7 cellular contexts compared by ENCODE assay signal in genomic region chrX:305781-306613, GRCh38. TPM values are rescaled to one million over a fixed set of nuclear protein-coding genes. Genes with fewer than 3 reads are reported as not detected.
DNase-seq lines count a peak whose midpoint lies in the region; ATAC-seq, FAIRE-seq and TF ChIP-seq lines count a peak whose summit lies in the region.
"Not testable (repeated sequence)": the region's sequence is repeated elsewhere in the genome, so short reads cannot be mapped to it uniquely, and the experiment has no call there.

No MANE protein-coding gene starts in this region.

- H3K27ac ChIP-seq in RWPE2 (ENCODE audit: poor library complexity, severe bottlenecking); lower lobe of right lung; sigmoid colon: not testable (repeated sequence)

- H3K27me3 Mint-ChIP-seq in effector memory CD8-positive, alpha-beta T cell = not testable (repeated sequence)

- H3K4me1 ChIP-seq in RWPE2 (ENCODE audit: insufficient read depth, poor library complexity, severe bottlenecking); lower lobe of right lung; sigmoid colon: not testable (repeated sequence)

- not testable (repeated sequence) for TF ChIP-seq POLR2A in sigmoid colon (IDR thresholded peaks at IDR 0.05)

- TF ChIP-seq CTCF in RWPE2 (IDR thresholded peaks at IDR 0.05; ENCODE audit: poor library complexity, severe bottlenecking); lower lobe of right lung (IDR thresholded peaks at IDR 0.05); sigmoid colon (IDR thresholded peaks at IDR 0.05): not testable (repeated sequence)

- H3K4me3 Mint-ChIP-seq in effector memory CD8-positive, alpha-beta T cell = not testable (repeated sequence)

- not testable (repeated sequence) for H3K27me3 ChIP-seq in RWPE2 (ENCODE audit: insufficient read depth, poor library complexity, severe bottlenecking); lower lobe of right lung (ENCODE audit: low read depth); sigmoid colon

- WGBS in sigmoid colon, 2 donors = 98% methylated on average over 12 of the region's 12 CpGs

- H3K4me1 Mint-ChIP-seq in effector memory CD8-positive, alpha-beta T cell (ENCODE audit: low read depth in 2 of 2) = not testable (repeated sequence)

- FAIRE-seq in GM18507 (lab: Jason Lieb, UNC) = peak; percentile 15

- H3K27ac Mint-ChIP-seq in effector memory CD8-positive, alpha-beta T cell = peak overlapping the region; percentile 49 to 73

- intact Hi-C loops in left ventricle myocardium superior (cut with micrococcal nuclease); lower lobe of right lung (cut with DNase I); sigmoid colon (cut with DNase I): not testable (repeated sequence)

- TF ChIP-seq EP300 in sigmoid colon (IDR thresholded peaks at IDR 0.05) = not testable (repeated sequence)

- DNase-seq in GM18507 (ENCODE audit: extremely low spot score, insufficient read length, low read depth) = not testable (repeated sequence)
- DNase-seq in RWPE2 (ENCODE audit: low spot score) = peak; percentile 47
- DNase-seq in activated CD8-positive, alpha-beta memory T cell treated with anti-CD3 and anti-CD28 coated beads, Interleukin-2, amount 50 U/mL, for 4 hours = peak; percentile 13
- peak in 1 of 3 experiments; percentile 36 for DNase-seq in effector memory CD8-positive, alpha-beta T cell
- DNase-seq in left ventricle myocardium superior = peak; percentile 15
- DNase-seq in lower lobe of right lung = peak; percentile 43
- DNase-seq in sigmoid colon = peak; percentile 43

- ATAC-seq in RWPE2 (ENCODE audit: low read depth); effector memory CD8-positive, alpha-beta T cell (replicated peaks); left ventricle myocardium superior; lower lobe of right lung: not testable (repeated sequence)

- H3K9me3 Mint-ChIP-seq in effector memory CD8-positive, alpha-beta T cell = not testable (repeated sequence)

- H3K4me3 ChIP-seq in RWPE2 (ENCODE audit: severe bottlenecking); lower lobe of right lung; sigmoid colon: not testable (repeated sequence)

- H3K9me3 ChIP-seq in RWPE2 (ENCODE audit: severe bottlenecking); lower lobe of right lung; sigmoid colon: not testable (repeated sequence)

- H3K36me3 ChIP-seq in RWPE2 (ENCODE audit: low read depth) (peaks cover 78% of the 10 kb centered on the region), lower lobe of right lung (peaks cover 81% of the 10 kb centered on the region), sigmoid colon (peaks cover 18 to 89% (median 44%) of the 10 kb centered on the region in 4 donors)

- peaks cover 62% of the 10 kb centered on the region for H3K36me3 Mint-ChIP-seq in effector memory CD8-positive, alpha-beta T cell (ENCODE audit: insufficient read depth)

RNA-seq across cellular contexts. Expression of gene GTPBP6, which starts 12.6 kb away (rescaled TPM):
- 51.9 TPM for total RNA-seq in left ventricle myocardium superior
- total RNA-seq in lower lobe of right lung = 47.1 TPM
- total RNA-seq in sigmoid colon = 10 to 100 TPM; 22.4 to 40.3 (median 30.9) TPM
- polyA plus RNA-seq in sigmoid colon = 10 to 100 TPM; 36.0 to 65.8 (median 36.5) TPM

RNA-seq across cellular contexts. Expression of gene PLCXD1, which starts 24.8 kb away (rescaled TPM):
- total RNA-seq in left ventricle myocardium superior = 6.8 TPM
- total RNA-seq in lower lobe of right lung = 23.7 TPM
- 1 to 10 TPM; 2.5 to 6.8 (median 3.6) TPM for total RNA-seq in sigmoid colon
- 10 to 100 TPM in 1 of 3 donors, 1 to 10 TPM in 2; 5.1 to 29.8 (median 9.6) TPM for polyA plus RNA-seq in sigmoid colon
